Comparison of ENCODE assay signal across 8 cellular contexts in genomic region chr11:58579192-58580129, GRCh38. TPM values are rescaled to one million over a fixed set of nuclear protein-coding genes. Genes with fewer than 3 reads are reported as not detected.
DNase-seq lines count a peak whose midpoint lies in the region; ATAC-seq and TF ChIP-seq lines count a peak whose summit lies in the region.

No MANE protein-coding gene starts in this region.

- DNase-seq in EH (ENCODE audit: low read depth), result peak; percentile 89
- DNase-seq in GOT3 (lab: John Stamatoyannopoulos, UW), result peak; percentile 67
- peak; percentile 90 for DNase-seq in RPMI7951 (ENCODE audit: low read depth)
- DNase-seq in activated T-helper 2 cell treated with anti-CD3 and anti-CD28 coated beads, Interferon-gamma antibody, Interleukin-2, Interleukin-4, amounts not matched to agents 10 μg/mL and 5 μg/mL and 100 μg/mL, durations not matched to agents 14 hours and 24 hours and 36 hours (ENCODE audit: low spot score), result peak; percentile 88
- DNase-seq in fibroblast of pulmonary artery (ENCODE audit: low read depth), result peak; percentile 92
- DNase-seq in natural killer cell treated with Interleukin-12 subunit alpha and Interleukin-12 subunit beta and Interleukin-15 and Interleukin-18, amount 100 ng/mL, for 72 hours (ENCODE audit: low spot score), result peak; percentile 95
- peak; percentile 93 for DNase-seq in stimulated activated naive CD4-positive, alpha-beta T cell treated with Interleukin-2 at 50 U/mL for 16 hours (lab: John Stamatoyannopoulos, UW)

- H3K4me1 Mint-ChIP-seq in activated T-helper 2 cell treated with anti-CD3 and anti-CD28 coated beads, Interferon-gamma antibody, Interleukin-2, Interleukin-4, amounts not matched to agents 10 μg/mL and 5 μg/mL and 100 μg/mL, durations not matched to agents 14 hours and 24 hours and 36 hours (ENCODE audit: low read depth), result peaks cover 48% of the 10 kb centered on the region
- peaks cover 41 to 70% of the 10 kb centered on the region in 2 donors for H3K4me1 Mint-ChIP-seq in natural killer cell treated with Interleukin-12 subunit alpha and Interleukin-12 subunit beta and Interleukin-15 and Interleukin-18, amount 100 ng/mL, for 72 hours (ENCODE audit: low read depth in 2 of 2)

- H3K27me3 Mint-ChIP-seq in activated T-helper 2 cell treated with anti-CD3 and anti-CD28 coated beads, Interferon-gamma antibody, Interleukin-2, Interleukin-4, amounts not matched to agents 10 μg/mL and 5 μg/mL and 100 μg/mL, durations not matched to agents 14 hours and 24 hours and 36 hours (ENCODE audit: low read depth), result no peaks in the 10 kb centered on the region
- H3K27me3 Mint-ChIP-seq in natural killer cell treated with Interleukin-12 subunit alpha and Interleukin-12 subunit beta and Interleukin-15 and Interleukin-18, amount 100 ng/mL, for 72 hours, result no peaks in the 10 kb centered on the region

- peak overlapping the region; percentile 100 for H3K27ac Mint-ChIP-seq in activated T-helper 2 cell treated with anti-CD3 and anti-CD28 coated beads, Interferon-gamma antibody, Interleukin-2, Interleukin-4, amounts not matched to agents 10 μg/mL and 5 μg/mL and 100 μg/mL, durations not matched to agents 14 hours and 24 hours and 36 hours
- H3K27ac Mint-ChIP-seq in natural killer cell treated with Interleukin-12 subunit alpha and Interleukin-12 subunit beta and Interleukin-15 and Interleukin-18, amount 100 ng/mL, for 72 hours, result peak overlapping the region; percentile 97 to 98

- no peaks in the 10 kb centered on the region for H3K9me3 Mint-ChIP-seq in activated T-helper 2 cell treated with anti-CD3 and anti-CD28 coated beads, Interferon-gamma antibody, Interleukin-2, Interleukin-4, amounts not matched to agents 10 μg/mL and 5 μg/mL and 100 μg/mL, durations not matched to agents 14 hours and 24 hours and 36 hours
- H3K9me3 Mint-ChIP-seq in natural killer cell treated with Interleukin-12 subunit alpha and Interleukin-12 subunit beta and Interleukin-15 and Interleukin-18, amount 100 ng/mL, for 72 hours, result no peaks in the 10 kb centered on the region

- H3K36me3 Mint-ChIP-seq in activated T-helper 2 cell treated with anti-CD3 and anti-CD28 coated beads, Interferon-gamma antibody, Interleukin-2, Interleukin-4, amounts not matched to agents 10 μg/mL and 5 μg/mL and 100 μg/mL, durations not matched to agents 14 hours and 24 hours and 36 hours (ENCODE audit: low read depth), result peaks cover 44% of the 10 kb centered on the region
- peaks cover 24% of the 10 kb centered on the region for H3K36me3 Mint-ChIP-seq in natural killer cell treated with Interleukin-12 subunit alpha and Interleukin-12 subunit beta and Interleukin-15 and Interleukin-18, amount 100 ng/mL, for 72 hours

- peak; percentile 71 to 72 for ATAC-seq in natural killer cell treated with Interleukin-12 subunit alpha and Interleukin-12 subunit beta and Interleukin-15 and Interleukin-18, amount 100 ng/mL, for 72 hours

- H3K4me3 ChIP-seq in fibroblast of pulmonary artery (replicated peaks; ENCODE audit: low read depth, low read length), result peak overlapping the region; percentile 96

- H3K4me3 Mint-ChIP-seq in activated T-helper 2 cell treated with anti-CD3 and anti-CD28 coated beads, Interferon-gamma antibody, Interleukin-2, Interleukin-4, amounts not matched to agents 10 μg/mL and 5 μg/mL and 100 μg/mL, durations not matched to agents 14 hours and 24 hours and 36 hours (ENCODE audit: low read depth), result peak overlapping the region; percentile 95
- H3K4me3 Mint-ChIP-seq in natural killer cell treated with Interleukin-12 subunit alpha and Interleukin-12 subunit beta and Interleukin-15 and Interleukin-18, amount 100 ng/mL, for 72 hours, result peak overlapping the region; percentile 97

- intact Hi-C loops in activated T-helper 2 cell treated with anti-CD3 and anti-CD28 coated beads, Interferon-gamma antibody, Interleukin-2, Interleukin-4, amounts not matched to agents 10 μg/mL and 5 μg/mL and 100 μg/mL, durations not matched to agents 14 hours and 24 hours and 36 hours (cut with micrococcal nuclease), result loop anchor here (1.0 to 10.0 kb wide), 13 partner anchors 18 to 1154 kb away; partner anchors contain the start of genes FAM111A, FAM111B, PATL1 and SELENOH

- peak; percentile 72 for TF ChIP-seq CTCF in LNCAP (IDR thresholded peaks at IDR 0.05)
- TF ChIP-seq CTCF in fibroblast of pulmonary artery (IDR thresholded peaks at IDR 0.05; ENCODE audit: low read length, missing control alignments), result peak; percentile 69

RNA-seq across cellular contexts. Expression of gene ZFP91, which starts 0.6 kb away (rescaled TPM):
- total RNA-seq in RPMI7951 (2014; rRNA removed; shearing (Covaris generic)), result 64.2 and 77.3 TPM in 2 replicates
- 57.7 and 59.3 TPM in 2 replicates for total RNA-seq in activated T-helper 2 cell treated with anti-CD3 and anti-CD28 coated beads, Interferon-gamma antibody, Interleukin-2, Interleukin-4, amounts not matched to agents 10 μg/mL and 5 μg/mL and 100 μg/mL, durations not matched to agents 14 hours and 24 hours and 36 hours
- 10 to 100 TPM; 52.9 to 54.3 TPM for total RNA-seq in natural killer cell treated with Interleukin-12 subunit alpha and Interleukin-12 subunit beta and Interleukin-15 and Interleukin-18, amount 100 ng/mL, for 72 hours

RNA-seq across cellular contexts. Expression of gene LPXN, which starts 3.8 kb away (rescaled TPM):
- total RNA-seq in RPMI7951 (2014; rRNA removed; shearing (Covaris generic)), result 147 and 149 TPM in 2 replicates
- total RNA-seq in activated T-helper 2 cell treated with anti-CD3 and anti-CD28 coated beads, Interferon-gamma antibody, Interleukin-2, Interleukin-4, amounts not matched to agents 10 μg/mL and 5 μg/mL and 100 μg/mL, durations not matched to agents 14 hours and 24 hours and 36 hours, result 115 and 129 TPM in 2 replicates
- 100 to 1,000 TPM; 239 to 243 TPM for total RNA-seq in natural killer cell treated with Interleukin-12 subunit alpha and Interleukin-12 subunit beta and Interleukin-15 and Interleukin-18, amount 100 ng/mL, for 72 hours

RNA-seq across cellular contexts. Expression of gene CNTF, which starts 43.0 kb away (rescaled TPM):
- 1.8 and 3.0 TPM in 2 replicates for total RNA-seq in RPMI7951 (2014; rRNA removed; shearing (Covaris generic))
- 3.4 and 4.0 TPM in 2 replicates for total RNA-seq in activated T-helper 2 cell treated with anti-CD3 and anti-CD28 coated beads, Interferon-gamma antibody, Interleukin-2, Interleukin-4, amounts not matched to agents 10 μg/mL and 5 μg/mL and 100 μg/mL, durations not matched to agents 14 hours and 24 hours and 36 hours
- total RNA-seq in natural killer cell treated with Interleukin-12 subunit alpha and Interleukin-12 subunit beta and Interleukin-15 and Interleukin-18, amount 100 ng/mL, for 72 hours, result 1 to 10 TPM; 4.7 to 6.3 TPM

Comparison
In these comparisons a context has a peak if more than half of its experiments do, and no peak if none do; other contexts are left out.
1. Peak in every context shown above with its lines: DNase-seq, ATAC-seq and H3K4me3 ChIP-seq.